ENCODE assay signal across 19 cellular contexts in genomic region chr4:93879919-93880318, GRCh38.
DNase-seq lines count a peak whose midpoint lies in the region; ATAC-seq and TF ChIP-seq lines count a peak whose summit lies in the region.
"Had no signal": no experiment of that assay in that cellular context is flagged by ENCODE, and none has a peak within 500 bp of the region (broad histone marks: within the 10 kb centered on the region; RNA-seq: fewer than 3 reads in every experiment).

No MANE protein-coding gene starts in this region.

- no peaks in the 10 kb centered on the region for H3K36me3 ChIP-seq in effector memory CD4-positive, alpha-beta T cell (ENCODE audit: control insufficient read depth, insufficient read depth, low read length)
- H3K36me3 ChIP-seq: colonic mucosa, ovary had no signal

- peak; percentile 18 for DNase-seq in GM13976 (ENCODE audit: low spot score)
- no peak for DNase-seq in effector memory CD4-positive, alpha-beta T cell
- DNase-seq in stimulated activated naive CD8-positive, alpha-beta T cell treated with anti-CD3 and anti-CD28 coated beads, Interleukin-15, amount 100 ng/mL, for 72 hours, result no peak
- DNase-seq in hepatic stellate cell (ENCODE audit: low spot score), result no peak
- no peak for DNase-seq in NCI-H2029 (lab: John Stamatoyannopoulos, UW)
- DNase-seq: 8988T; activated T-cell treated with anti-CD3 and anti-CD28 coated beads, Interleukin-2, amount 50 U/mL, for 4 hours; colonic mucosa; DND-41; erythroblast; H7; head of caudate nucleus; ovary; small intestine had no signal

- H3K27me3 ChIP-seq in effector memory CD4-positive, alpha-beta T cell (replicated peaks; ENCODE audit: control insufficient read depth, insufficient read depth, low read length, poor library complexity, severe bottlenecking), result no peaks in the 10 kb centered on the region
- H3K27me3 ChIP-seq: colonic mucosa, ovary had no signal

- no peaks in the 10 kb centered on the region for H3K27me3 Mint-ChIP-seq in stimulated activated naive CD8-positive, alpha-beta T cell treated with anti-CD3 and anti-CD28 coated beads, Interleukin-15, amount 100 ng/mL, for 72 hours

- H3K9me3 Mint-ChIP-seq in stimulated activated naive CD8-positive, alpha-beta T cell treated with anti-CD3 and anti-CD28 coated beads, Interleukin-15, amount 100 ng/mL, for 72 hours, result peaks cover 0 to 4% of the 10 kb centered on the region in 2 donors

- ATAC-seq in GM19351 (IDR thresholded peaks at IDR 0.05; ENCODE audit: unreplicated experiment) (peak; percentile 93), HG02588 (IDR thresholded peaks at IDR 0.05; ENCODE audit: unreplicated experiment) (peak; percentile 94), HG03159 (IDR thresholded peaks at IDR 0.05; ENCODE audit: unreplicated experiment) (peak; percentile 89)
- no peak for ATAC-seq in stimulated activated naive CD8-positive, alpha-beta T cell treated with anti-CD3 and anti-CD28 coated beads, Interleukin-15, amount 100 ng/mL, for 72 hours
- ATAC-seq: activated T-cell treated with anti-CD3 and anti-CD28 coated beads, Interleukin-2, amount 50 U/mL, for 4 hours had no signal

- in situ Hi-C loops in GM13976 (cut with MboI; ENCODE audit: low sequenced_read_pairs, unreplicated experiment), result no loop called here

- no peaks in the 10 kb centered on the region for H3K4me1 Mint-ChIP-seq in stimulated activated naive CD8-positive, alpha-beta T cell treated with anti-CD3 and anti-CD28 coated beads, Interleukin-15, amount 100 ng/mL, for 72 hours
- H3K4me1 Mint-ChIP-seq: CD14-positive monocyte had no signal

- H3K27ac Mint-ChIP-seq in stimulated activated naive CD8-positive, alpha-beta T cell treated with anti-CD3 and anti-CD28 coated beads, Interleukin-15, amount 100 ng/mL, for 72 hours, result no peak overlapping the region
- H3K27ac Mint-ChIP-seq: CD14-positive monocyte had no signal

- H3K9me3 ChIP-seq in effector memory CD4-positive, alpha-beta T cell (ENCODE audit: control insufficient read depth, low read length), result no peaks in the 10 kb centered on the region
- H3K9me3 ChIP-seq: colonic mucosa, ovary had no signal

- no peak overlapping the region for H3K27ac ChIP-seq in effector memory CD4-positive, alpha-beta T cell (ENCODE audit: insufficient read depth, low read length, poor library complexity, severe bottlenecking)
- H3K27ac ChIP-seq: colonic mucosa, ovary, RWPE1 had no signal

- no peak overlapping the region for H3K4me3 ChIP-seq in effector memory CD4-positive, alpha-beta T cell (ENCODE audit: insufficient read depth, low read depth, low read length, poor library complexity, severe bottlenecking)
- H3K4me3 ChIP-seq: colonic mucosa, ovary had no signal

- no peak overlapping the region for H3K4me3 Mint-ChIP-seq in stimulated activated naive CD8-positive, alpha-beta T cell treated with anti-CD3 and anti-CD28 coated beads, Interleukin-15, amount 100 ng/mL, for 72 hours
- H3K4me3 Mint-ChIP-seq: activated T-cell treated with anti-CD3 and anti-CD28 coated beads, Interleukin-2, amount 50 U/mL, for 4 hours; CD14-positive monocyte had no signal

- H3K4me1 ChIP-seq in effector memory CD4-positive, alpha-beta T cell (ENCODE audit: control insufficient read depth, insufficient read depth, low read length, poor library complexity, severe bottlenecking), result no peaks in the 10 kb centered on the region
- H3K4me1 ChIP-seq: colonic mucosa had no signal

- no peak for TF ChIP-seq CTCF in GM13976 (IDR thresholded peaks at IDR 0.05; ENCODE audit: borderline replicate concordance, control extremely low read depth, extremely low read depth, insufficient read depth, missing control alignments)
